ENCODE assay signal across 8 cellular contexts in genomic region chr4:70839537-70840093, GRCh38. TPM values are rescaled to one million over a fixed set of nuclear protein-coding genes. Genes with fewer than 3 reads are reported as not detected.
DNase-seq lines count a peak whose midpoint lies in the region; ATAC-seq lines count a peak whose summit lies in the region.

Gene GRSF1 (minus strand): TSS chr4:70839890. CDS start chr4:70839827, 63 bp downstream.

- DNase-seq in Ammon's horn (ENCODE audit: low spot score) (peak; percentile 96), NCI-H460 (ENCODE audit: extremely low read depth, low read depth) (peak; percentile 89), cerebellum (ENCODE audit: low spot score) (peak; percentile 96), kidney glomerular epithelial cell (lab: John Stamatoyannopoulos, UW) (peak; percentile 68)
- DNase-seq in activated CD4-positive, alpha-beta T cell treated with anti-CD3 and anti-CD28 coated beads for 1 hour = peak; percentile 90
- DNase-seq in stimulated activated CD4-positive, alpha-beta T cell treated with anti-CD3 and anti-CD28 coated beads, Interleukin-15, amount 100 ng/mL, for 48 hours (ENCODE audit: low read depth in 2 of 2) = peak; percentile 91 to 92

- ATAC-seq in GM19023 (IDR thresholded peaks at IDR 0.05; ENCODE audit: unreplicated experiment) (peak; percentile 61), HG03196 (IDR thresholded peaks at IDR 0.05; ENCODE audit: unreplicated experiment) (peak; percentile 75)

RNA-seq across cellular contexts. Expression of gene GRSF1, which starts in this region (rescaled TPM):
- total RNA-seq in NCI-H460 (2014; rRNA removed; shearing (Covaris generic)) = 90.0 and 101 TPM in 2 replicates
- 68.5 and 91.7 TPM in 2 replicates for polyA plus RNA-seq in NCI-H460 (2014; cell fraction: nucleus; rRNA removed)
- total RNA-seq in cerebellum = 35.8 TPM

Comparison
In these comparisons a context has a peak if more than half of its experiments do, and no peak if none do; other contexts are left out.
1. Peak in every context shown above with its lines: DNase-seq and ATAC-seq.